8 cellular contexts compared by ENCODE assay signal in genomic region chr1:46199233-46199749, GRCh38. TPM values are rescaled to one million over a fixed set of nuclear protein-coding genes. Genes with fewer than 3 reads are reported as not detected.
DNase-seq lines count a peak whose midpoint lies in the region; ATAC-seq and TF ChIP-seq lines count a peak whose summit lies in the region.

No MANE protein-coding gene starts in this region.

- CTCF ChIA-PET in activated naive CD4-positive, alpha-beta T cell treated with anti-CD3 and anti-CD28 coated beads for 36 hours (lab: Charles Lee) = interaction anchor here (0.7 to 2.4 kb wide), 6 partner anchors 17 to 163 kb away, joined by 3 to 7 read pairs (median 4); no protein-coding TSS in a partner anchor

- H3K4me1 ChIP-seq in thoracic aorta (ENCODE audit: control insufficient read depth in 1 of 2, low read depth in 2 of 2) = peaks cover 10 to 30% of the 10 kb centered on the region in 2 donors

- no peak for TF ChIP-seq CTCF in fibroblast of villous mesenchyme (IDR thresholded peaks at IDR 0.05; ENCODE audit: insufficient read depth, low read depth, low read length)
- no peak for TF ChIP-seq CTCF in thoracic aorta (IDR thresholded peaks at IDR 0.05)

- H3K27me3 ChIP-seq in thoracic aorta (replicated peaks; ENCODE audit: insufficient read depth) = no peaks in the 10 kb centered on the region

- no peak for DNase-seq in activated naive CD4-positive, alpha-beta T cell treated with anti-CD3 and anti-CD28 coated beads for 36 hours
- no peak for DNase-seq in activated naive CD4-positive, alpha-beta T cell treated with Interleukin-2 at 50 U/mL for 16 hours
- DNase-seq in T-helper 17 cell (no peak), fibroblast of villous mesenchyme (ENCODE audit: low read depth) (no peak), thoracic aorta (ENCODE audit: low spot score) (no peak), middle frontal gyrus (ENCODE audit: extremely low spot score, low spot score) (no peak), T-helper 9 cell (no peak)

- no peaks in the 10 kb centered on the region for H3K9me3 Mint-ChIP-seq in activated naive CD4-positive, alpha-beta T cell treated with anti-CD3 and anti-CD28 coated beads for 36 hours

- H3K27ac ChIP-seq in thoracic aorta = peak overlapping the region in 1 of 2 donors; percentile 82

- intact Hi-C loops in activated naive CD4-positive, alpha-beta T cell treated with anti-CD3 and anti-CD28 coated beads for 36 hours (cut with micrococcal nuclease) = loop anchor here (1.0 to 5.0 kb wide), 3 partner anchors 24 to 512 kb away; partner anchors contain the start of genes GPBP1L1, RAD54L and TMEM69

- no peaks in the 10 kb centered on the region for H3K27me3 Mint-ChIP-seq in activated naive CD4-positive, alpha-beta T cell treated with anti-CD3 and anti-CD28 coated beads for 36 hours (ENCODE audit: low read depth)
- H3K27me3 Mint-ChIP-seq in T-helper 17 cell = peaks cover 6% of the 10 kb centered on the region

- H3K4me3 Mint-ChIP-seq in activated naive CD4-positive, alpha-beta T cell treated with anti-CD3 and anti-CD28 coated beads for 36 hours = peak overlapping the region; percentile 81
- H3K4me3 Mint-ChIP-seq in T-helper 17 cell = peak overlapping the region; percentile 83

- peaks cover 2% of the 10 kb centered on the region for H3K36me3 Mint-ChIP-seq in activated naive CD4-positive, alpha-beta T cell treated with anti-CD3 and anti-CD28 coated beads for 36 hours (ENCODE audit: low read depth)
- H3K36me3 Mint-ChIP-seq in T-helper 17 cell (ENCODE audit: low read depth) = peaks cover 6% of the 10 kb centered on the region

- H3K4me3 ChIP-seq in fibroblast of villous mesenchyme (ENCODE audit: low read depth, low read length) (peak overlapping the region; percentile 89), thoracic aorta (peak overlapping the region; percentile 86)

- peaks cover 30% of the 10 kb centered on the region for H3K4me1 Mint-ChIP-seq in activated naive CD4-positive, alpha-beta T cell treated with anti-CD3 and anti-CD28 coated beads for 36 hours (ENCODE audit: low read depth)
- H3K4me1 Mint-ChIP-seq in T-helper 17 cell = peaks cover 22% of the 10 kb centered on the region

- no peak overlapping the region for H3K27ac Mint-ChIP-seq in activated naive CD4-positive, alpha-beta T cell treated with anti-CD3 and anti-CD28 coated beads for 36 hours
- H3K27ac Mint-ChIP-seq in T-helper 17 cell = peak overlapping the region; percentile 29

- H3K9me3 ChIP-seq in T-helper 17 cell (ENCODE audit: control insufficient read depth, low read length, poor library complexity, severe bottlenecking) (no peaks in the 10 kb centered on the region), thoracic aorta (no peaks in the 10 kb centered on the region)

- ATAC-seq in T-helper 17 cell (no peak), thoracic aorta (ENCODE audit: insufficient number of reproducible peaks, low FRiP score, low read depth) (no peak), GM18907 (IDR thresholded peaks at IDR 0.05; ENCODE audit: unreplicated experiment) (no peak)

- H3K36me3 ChIP-seq in thoracic aorta = peaks cover 5% of the 10 kb centered on the region

RNA-seq across cellular contexts. Expression of gene POMGNT1, which starts 1.1 kb away (rescaled TPM):
- total RNA-seq in activated naive CD4-positive, alpha-beta T cell treated with anti-CD3 and anti-CD28 coated beads for 36 hours = 10 to 100 TPM; 32.4 to 32.9 TPM
- total RNA-seq in T-helper 17 cell (10 to 100 TPM; 33.8 to 39.3 TPM), fibroblast of villous mesenchyme (52.8 and 81.2 TPM in 2 replicates), thoracic aorta (10 to 100 TPM; 53.8 to 66.9 TPM)

RNA-seq across cellular contexts. Expression of gene LURAP1, which starts 3.8 kb away (rescaled TPM):
- total RNA-seq in activated naive CD4-positive, alpha-beta T cell treated with anti-CD3 and anti-CD28 coated beads for 36 hours = under 1 TPM; 0.21 to 0.25 TPM
- total RNA-seq in T-helper 17 cell (not detected), fibroblast of villous mesenchyme (3.2 and 3.9 TPM in 2 replicates), thoracic aorta (10 to 100 TPM; 22.9 to 27.5 TPM)

RNA-seq across cellular contexts. Expression of gene P3R3URF, which starts 23.0 kb away (rescaled TPM):
- total RNA-seq in activated naive CD4-positive, alpha-beta T cell treated with anti-CD3 and anti-CD28 coated beads for 36 hours = not detected
- total RNA-seq in T-helper 17 cell (not detected), fibroblast of villous mesenchyme (not detected in 2 replicates), thoracic aorta (not detected)

RNA-seq across cellular contexts. Expression of gene TSPAN1, which starts 24.4 kb away (rescaled TPM):
- total RNA-seq in activated naive CD4-positive, alpha-beta T cell treated with anti-CD3 and anti-CD28 coated beads for 36 hours = not detected
- not detected for total RNA-seq in T-helper 17 cell
- 0.32 and 0.43 TPM in 2 replicates for total RNA-seq in fibroblast of villous mesenchyme
- total RNA-seq in thoracic aorta = 1 to 10 TPM; 3.1 to 7.0 TPM

RNA-seq across cellular contexts. Expression of gene RAD54L, which starts 48.3 kb away (rescaled TPM):
- 10 to 100 TPM; 83.9 to 88.0 TPM for total RNA-seq in activated naive CD4-positive, alpha-beta T cell treated with anti-CD3 and anti-CD28 coated beads for 36 hours
- total RNA-seq in T-helper 17 cell = under 1 TPM; 0.72 to 0.73 TPM
- 2.6 and 3.0 TPM in 2 replicates for total RNA-seq in fibroblast of villous mesenchyme
- total RNA-seq in thoracic aorta = 1 to 10 TPM in 1 of 2 donors, under 1 TPM in 1; 0.68 to 4.1 TPM
